10 cellular contexts compared by ENCODE assay signal in the genomic region with DNA sequence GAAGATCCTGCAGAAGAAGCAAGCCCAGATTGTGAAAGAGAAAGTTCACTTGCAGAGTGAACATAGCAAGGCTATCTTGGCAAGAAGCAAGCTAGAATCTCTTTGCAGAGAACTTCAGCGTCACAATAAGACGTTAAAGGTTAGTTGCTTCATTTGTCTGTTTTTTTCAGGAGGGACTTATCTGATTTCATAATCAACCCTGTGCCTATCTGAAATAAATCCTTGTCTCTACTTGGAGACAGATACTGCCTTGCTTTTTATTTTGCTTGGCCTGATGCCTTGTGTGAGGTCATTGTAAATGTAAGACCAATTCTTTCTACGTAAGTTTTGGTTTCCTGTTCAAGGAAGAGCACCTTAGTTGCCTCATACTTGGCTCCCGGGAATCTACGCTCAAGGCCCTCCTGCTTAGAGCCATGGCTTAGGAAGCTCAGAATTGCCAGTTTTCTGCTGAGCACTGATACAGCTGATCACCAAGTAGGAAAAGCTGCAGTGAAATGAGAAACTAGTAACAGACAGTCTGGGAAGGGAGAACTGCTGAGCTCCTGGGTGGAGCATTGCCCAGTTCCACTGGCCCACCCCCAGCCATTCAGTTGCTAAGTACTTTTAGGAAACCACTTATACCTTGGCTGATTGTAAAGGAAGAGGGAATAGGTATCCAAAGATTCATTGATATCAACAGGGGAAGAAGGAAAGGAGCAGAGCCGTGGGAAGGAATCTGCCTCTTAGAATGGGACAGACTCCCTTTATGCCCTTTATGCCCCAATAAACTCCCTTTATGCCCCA. TPM values are rescaled to one million over a fixed set of nuclear protein-coding genes. Genes with fewer than 3 reads are reported as not detected.
DNase-seq lines count a peak whose midpoint lies in the region; ATAC-seq and TF ChIP-seq lines count a peak whose summit lies in the region.
"Had no signal": no experiment of that assay in that cellular context is flagged by ENCODE, and none has a peak within 500 bp of the region (broad histone marks: within the 10 kb centered on the region; RNA-seq: fewer than 3 reads in every experiment).

No MANE protein-coding gene starts in this region.

- peaks cover 42% of the 10 kb centered on the region for H3K4me1 Mint-ChIP-seq in chondrocyte (ENCODE audit: low read depth)

- H3K27ac ChIP-seq in thoracic aorta = peak overlapping the region; percentile 68 to 70

- H3K4me3 ChIP-seq in thoracic aorta = no peak overlapping the region

- H3K9me3 ChIP-seq in thoracic aorta = no peaks in the 10 kb centered on the region

- no peak overlapping the region for H3K4me3 Mint-ChIP-seq in chondrocyte (ENCODE audit: unreplicated experiment)

- H3K4me1 ChIP-seq in thoracic aorta (ENCODE audit: control insufficient read depth in 1 of 2, low read depth in 2 of 2) = peaks cover 0 to 17% of the 10 kb centered on the region in 2 donors

- no peaks in the 10 kb centered on the region for H3K9me3 Mint-ChIP-seq in chondrocyte (ENCODE audit: low read depth)

- DNase-seq in MV-4-11 (lab: John Stamatoyannopoulos, UW) (peak; percentile 16), chondrocyte (ENCODE audit: low spot score) (no peak), kidney tubule cell (ENCODE audit: low spot score) (peak; percentile 50), thoracic aorta (ENCODE audit: low spot score) (peak; percentile 8), DMS 273 treated with DMSO at 0.1 percent for 48 hours (lab: John Stamatoyannopoulos, UW) (no peak)
- DNase-seq in activated CD4-positive, alpha-beta T cell treated with anti-CD3 and anti-CD28 coated beads, Interleukin-2, amount 50 U/mL, for 48 hours = no peak
- DNase-seq: NCI-H446 treated with DMSO at 0.1 percent for 48 hours, trophoblast cell had no signal

- TF ChIP-seq CTCF in chondrocyte (IDR thresholded peaks at IDR 0.05) = no peak
- no peak for TF ChIP-seq CTCF in thoracic aorta (IDR thresholded peaks at IDR 0.05)

- H3K27ac Mint-ChIP-seq in chondrocyte (ENCODE audit: unreplicated experiment) = peak overlapping the region; percentile 92

- no peak for ATAC-seq in thoracic aorta (ENCODE audit: insufficient number of reproducible peaks, low FRiP score, low read depth)
- ATAC-seq in HG03095 (IDR thresholded peaks at IDR 0.05; ENCODE audit: unreplicated experiment) = no peak
- ATAC-seq in HG02678 (IDR thresholded peaks at IDR 0.05; ENCODE audit: unreplicated experiment) = no peak

- H3K36me3 ChIP-seq in thoracic aorta = peaks cover 3% of the 10 kb centered on the region

- H3K36me3 Mint-ChIP-seq in chondrocyte (ENCODE audit: low read depth) = peaks cover 2% of the 10 kb centered on the region

- H3K27me3 Mint-ChIP-seq in chondrocyte (ENCODE audit: low read depth) = no peaks in the 10 kb centered on the region

- no peaks in the 10 kb centered on the region for H3K27me3 ChIP-seq in thoracic aorta (replicated peaks; ENCODE audit: insufficient read depth)

RNA-seq across cellular contexts. Expression of a gene that starts 41.8 kb away (rescaled TPM):
- total RNA-seq in chondrocyte = 122 to 151 TPM (median 142 TPM) in 3 replicates
- total RNA-seq in thoracic aorta = 10 to 100 TPM; 71.2 to 92.4 TPM

RNA-seq across cellular contexts. Expression of a gene that starts 42.1 kb away (rescaled TPM):
- total RNA-seq in chondrocyte (8.9 to 11.6 TPM (median 9.1 TPM) in 3 replicates), thoracic aorta (10 to 100 TPM; 11.1 to 19.9 TPM)

Comparison
In these comparisons a context has a peak if more than half of its experiments do, and no peak if none do; other contexts are left out.
1. DNase-seq: peak in MV-4-11 (single experiment), kidney tubule cell (single experiment) and thoracic aorta (single experiment); none in chondrocyte (single experiment), activated CD4-positive, alpha-beta T cell treated with anti-CD3 and anti-CD28 coated beads, Interleukin-2, amount 50 U/mL, for 48 hours (0 of 2) and DMS 273 treated with DMSO at 0.1 percent for 48 hours (single experiment).